Comparison of ENCODE assay signal across 2 cellular contexts in the genomic region with DNA sequence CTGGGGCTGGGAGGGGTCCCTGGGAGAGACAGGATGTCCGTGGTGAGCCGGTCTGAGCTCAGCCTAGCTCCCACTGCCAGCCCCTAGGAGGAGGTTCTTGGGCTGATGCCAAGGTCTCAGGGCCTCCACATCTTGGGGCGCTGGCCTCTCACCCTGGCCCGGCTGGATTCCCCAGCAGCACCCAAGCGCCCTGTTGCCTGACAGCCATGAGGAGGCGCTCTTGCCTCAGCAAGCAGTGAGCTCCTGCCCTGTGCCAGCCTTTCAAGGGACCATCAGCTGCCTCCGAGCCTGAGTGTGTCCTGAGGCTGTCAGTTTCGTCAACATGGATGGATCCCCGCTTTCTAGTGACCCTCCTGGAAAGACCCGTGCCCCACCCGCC.
TF ChIP-seq lines count a peak whose summit lies in the region.

No MANE protein-coding gene starts in this region.

TF ChIP-seq in HEK293, 187 proteins besides CTCF, POLR2A, EP300 and RAD21 (continued from another document):
- TF ChIP-seq, protein P1, sequence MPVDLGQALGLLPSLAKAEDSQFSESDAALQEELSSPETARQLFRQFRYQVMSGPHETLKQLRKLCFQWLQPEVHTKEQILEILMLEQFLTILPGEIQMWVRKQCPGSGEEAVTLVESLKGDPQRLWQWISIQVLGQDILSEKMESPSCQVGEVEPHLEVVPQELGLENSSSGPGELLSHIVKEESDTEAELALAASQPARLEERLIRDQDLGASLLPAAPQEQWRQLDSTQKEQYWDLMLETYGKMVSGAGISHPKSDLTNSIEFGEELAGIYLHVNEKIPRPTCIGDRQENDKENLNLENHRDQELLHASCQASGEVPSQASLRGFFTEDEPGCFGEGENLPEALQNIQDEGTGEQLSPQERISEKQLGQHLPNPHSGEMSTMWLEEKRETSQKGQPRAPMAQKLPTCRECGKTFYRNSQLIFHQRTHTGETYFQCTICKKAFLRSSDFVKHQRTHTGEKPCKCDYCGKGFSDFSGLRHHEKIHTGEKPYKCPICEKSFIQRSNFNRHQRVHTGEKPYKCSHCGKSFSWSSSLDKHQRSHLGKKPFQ (tag by site-specific recombination; IDR thresholded peaks at IDR 0.05): no peak
- TF ChIP-seq ZNF529 (tag by site-specific recombination; IDR thresholded peaks at IDR 0.05; ENCODE audit: insufficient replicate concordance): no peak
- TF ChIP-seq KLF16 (tag by site-specific recombination; IDR thresholded peaks at IDR 0.05): no peak
- peak; percentile 56; the same call in 1 of the 2 replicates for TF ChIP-seq ZBTB48 (tag by site-specific recombination; IDR thresholded peaks at IDR 0.05)
- peak; percentile 16; the same call in 1 of the 2 replicates for TF ChIP-seq ZIC2 (tag by site-specific recombination; IDR thresholded peaks at IDR 0.05)
- no peak for TF ChIP-seq ZNF548 (tag by site-specific recombination; IDR thresholded peaks at IDR 0.05)
- TF ChIP-seq ZNF433 (tag by site-specific recombination; IDR thresholded peaks at IDR 0.05; ENCODE audit: low read depth): no peak
- no peak for TF ChIP-seq ZNF324 (tag by site-specific recombination; IDR thresholded peaks at IDR 0.05)
- no peak for TF ChIP-seq ZNF248 (tag by site-specific recombination; IDR thresholded peaks at IDR 0.05)
- TF ChIP-seq ZNF530 (tag by site-specific recombination; IDR thresholded peaks at IDR 0.05; ENCODE audit: low read depth): no peak
- no peak for TF ChIP-seq ZNF514 (tag by site-specific recombination; IDR thresholded peaks at IDR 0.05)
- TF ChIP-seq KLF7 (tag by site-specific recombination; IDR thresholded peaks at IDR 0.05; ENCODE audit: borderline replicate concordance): no peak
- TF ChIP-seq, protein P2, sequence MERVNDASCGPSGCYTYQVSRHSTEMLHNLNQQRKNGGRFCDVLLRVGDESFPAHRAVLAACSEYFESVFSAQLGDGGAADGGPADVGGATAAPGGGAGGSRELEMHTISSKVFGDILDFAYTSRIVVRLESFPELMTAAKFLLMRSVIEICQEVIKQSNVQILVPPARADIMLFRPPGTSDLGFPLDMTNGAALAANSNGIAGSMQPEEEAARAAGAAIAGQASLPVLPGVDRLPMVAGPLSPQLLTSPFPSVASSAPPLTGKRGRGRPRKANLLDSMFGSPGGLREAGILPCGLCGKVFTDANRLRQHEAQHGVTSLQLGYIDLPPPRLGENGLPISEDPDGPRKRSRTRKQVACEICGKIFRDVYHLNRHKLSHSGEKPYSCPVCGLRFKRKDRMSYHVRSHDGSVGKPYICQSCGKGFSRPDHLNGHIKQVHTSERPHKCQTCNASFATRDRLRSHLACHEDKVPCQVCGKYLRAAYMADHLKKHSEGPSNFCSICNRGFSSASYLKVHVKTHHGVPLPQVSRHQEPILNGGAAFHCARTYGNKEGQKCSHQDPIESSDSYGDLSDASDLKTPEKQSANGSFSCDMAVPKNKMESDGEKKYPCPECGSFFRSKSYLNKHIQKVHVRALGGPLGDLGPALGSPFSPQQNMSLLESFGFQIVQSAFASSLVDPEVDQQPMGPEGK (tag by site-specific recombination; IDR thresholded peaks at IDR 0.05): 0 out of 2 replicates have a peak, but pooled peaks have one; percentile 7
- no peak for TF ChIP-seq ZNF114 (tag by site-specific recombination; IDR thresholded peaks at IDR 0.05)
- TF ChIP-seq, protein P3, sequence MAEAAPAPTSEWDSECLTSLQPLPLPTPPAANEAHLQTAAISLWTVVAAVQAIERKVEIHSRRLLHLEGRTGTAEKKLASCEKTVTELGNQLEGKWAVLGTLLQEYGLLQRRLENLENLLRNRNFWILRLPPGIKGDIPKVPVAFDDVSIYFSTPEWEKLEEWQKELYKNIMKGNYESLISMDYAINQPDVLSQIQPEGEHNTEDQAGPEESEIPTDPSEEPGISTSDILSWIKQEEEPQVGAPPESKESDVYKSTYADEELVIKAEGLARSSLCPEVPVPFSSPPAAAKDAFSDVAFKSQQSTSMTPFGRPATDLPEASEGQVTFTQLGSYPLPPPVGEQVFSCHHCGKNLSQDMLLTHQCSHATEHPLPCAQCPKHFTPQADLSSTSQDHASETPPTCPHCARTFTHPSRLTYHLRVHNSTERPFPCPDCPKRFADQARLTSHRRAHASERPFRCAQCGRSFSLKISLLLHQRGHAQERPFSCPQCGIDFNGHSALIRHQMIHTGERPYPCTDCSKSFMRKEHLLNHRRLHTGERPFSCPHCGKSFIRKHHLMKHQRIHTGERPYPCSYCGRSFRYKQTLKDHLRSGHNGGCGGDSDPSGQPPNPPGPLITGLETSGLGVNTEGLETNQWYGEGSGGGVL (tag by site-specific recombination; IDR thresholded peaks at IDR 0.05): no peak
- no peak for TF ChIP-seq ZNF792 (tag by site-specific recombination; IDR thresholded peaks at IDR 0.05)
TF ChIP-seq in HEK293: peak in this region for 3.

TF ChIP-seq in liver, 16 proteins besides CTCF, POLR2A, EP300 and RAD21 (continued from another document):
- TF ChIP-seq, protein P4, sequence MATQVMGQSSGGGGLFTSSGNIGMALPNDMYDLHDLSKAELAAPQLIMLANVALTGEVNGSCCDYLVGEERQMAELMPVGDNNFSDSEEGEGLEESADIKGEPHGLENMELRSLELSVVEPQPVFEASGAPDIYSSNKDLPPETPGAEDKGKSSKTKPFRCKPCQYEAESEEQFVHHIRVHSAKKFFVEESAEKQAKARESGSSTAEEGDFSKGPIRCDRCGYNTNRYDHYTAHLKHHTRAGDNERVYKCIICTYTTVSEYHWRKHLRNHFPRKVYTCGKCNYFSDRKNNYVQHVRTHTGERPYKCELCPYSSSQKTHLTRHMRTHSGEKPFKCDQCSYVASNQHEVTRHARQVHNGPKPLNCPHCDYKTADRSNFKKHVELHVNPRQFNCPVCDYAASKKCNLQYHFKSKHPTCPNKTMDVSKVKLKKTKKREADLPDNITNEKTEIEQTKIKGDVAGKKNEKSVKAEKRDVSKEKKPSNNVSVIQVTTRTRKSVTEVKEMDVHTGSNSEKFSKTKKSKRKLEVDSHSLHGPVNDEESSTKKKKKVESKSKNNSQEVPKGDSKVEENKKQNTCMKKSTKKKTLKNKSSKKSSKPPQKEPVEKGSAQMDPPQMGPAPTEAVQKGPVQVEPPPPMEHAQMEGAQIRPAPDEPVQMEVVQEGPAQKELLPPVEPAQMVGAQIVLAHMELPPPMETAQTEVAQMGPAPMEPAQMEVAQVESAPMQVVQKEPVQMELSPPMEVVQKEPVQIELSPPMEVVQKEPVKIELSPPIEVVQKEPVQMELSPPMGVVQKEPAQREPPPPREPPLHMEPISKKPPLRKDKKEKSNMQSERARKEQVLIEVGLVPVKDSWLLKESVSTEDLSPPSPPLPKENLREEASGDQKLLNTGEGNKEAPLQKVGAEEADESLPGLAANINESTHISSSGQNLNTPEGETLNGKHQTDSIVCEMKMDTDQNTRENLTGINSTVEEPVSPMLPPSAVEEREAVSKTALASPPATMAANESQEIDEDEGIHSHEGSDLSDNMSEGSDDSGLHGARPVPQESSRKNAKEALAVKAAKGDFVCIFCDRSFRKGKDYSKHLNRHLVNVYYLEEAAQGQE (IDR thresholded peaks at IDR 0.05): no peak
- no peak for TF ChIP-seq FOXA2 (IDR thresholded peaks at IDR 0.05)
- TF ChIP-seq HNF4A (conservative IDR thresholded peaks at IDR 0.05): no peak
- no peak for TF ChIP-seq JUND (IDR thresholded peaks at IDR 0.05)
- no peak for TF ChIP-seq TAF1 (conservative IDR thresholded peaks at IDR 0.05)
- no peak for TF ChIP-seq SP1 (IDR thresholded peaks at IDR 0.05)
- TF ChIP-seq, protein P5, sequence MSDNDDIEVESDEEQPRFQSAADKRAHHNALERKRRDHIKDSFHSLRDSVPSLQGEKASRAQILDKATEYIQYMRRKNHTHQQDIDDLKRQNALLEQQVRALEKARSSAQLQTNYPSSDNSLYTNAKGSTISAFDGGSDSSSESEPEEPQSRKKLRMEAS (IDR thresholded peaks at IDR 0.05): no peak
- TF ChIP-seq YY1 (IDR thresholded peaks at IDR 0.05): no peak
- TF ChIP-seq GABPA (IDR thresholded peaks at IDR 0.05 in 1 of 2, conservative IDR thresholded peaks at IDR 0.05 in 1 of 2): no peak
TF ChIP-seq in liver: peak in this region for 0.
